ENCODE assay signal across 20 cellular contexts in the genomic region with DNA sequence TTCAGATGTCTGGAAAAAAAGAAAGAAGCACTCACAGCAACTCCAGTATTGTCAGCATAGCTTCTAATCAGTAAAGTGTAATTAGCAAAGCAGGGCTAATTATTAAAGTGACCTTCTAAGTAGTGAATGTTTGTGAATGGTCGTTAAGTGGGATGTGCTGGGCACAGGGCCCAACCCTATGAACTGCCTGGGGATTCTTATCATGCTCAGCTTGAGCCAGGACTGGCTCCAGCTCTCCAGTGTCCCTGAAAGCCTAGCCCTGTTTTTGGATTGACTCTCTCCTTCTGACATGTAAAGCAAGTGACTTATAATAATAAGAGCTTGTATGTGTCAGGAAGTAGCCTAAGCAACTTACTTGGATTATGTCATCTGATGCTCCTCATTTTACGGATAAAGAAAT. TPM values are rescaled to one million over a fixed set of nuclear protein-coding genes. Genes with fewer than 3 reads are reported as not detected.
DNase-seq lines count a peak whose midpoint lies in the region; ATAC-seq lines count a peak whose summit lies in the region.
"Had no signal": no experiment of that assay in that cellular context is flagged by ENCODE, and none has a peak within 500 bp of the region (broad histone marks: within the 10 kb centered on the region; RNA-seq: fewer than 3 reads in every experiment).

No MANE protein-coding gene starts in this region.

- intact Hi-C loops in Right ventricle myocardium inferior (cut with DNase I) = no loop called here
- intact Hi-C loops in cardiac septum (cut with DNase I) = no loop called here
- intact Hi-C loops in left cardiac atrium (cut with DNase I) = loop anchor here in 1 of 2 donors (5.0 to 10.0 kb wide), 2 partner anchors 111 to 159 kb away; no protein-coding TSS in a partner anchor

- ATAC-seq in Right ventricle myocardium inferior = peak; percentile 69
- ATAC-seq in left cardiac atrium = peak; percentile 55 to 74
- no peak for ATAC-seq in GM19023 (IDR thresholded peaks at IDR 0.05; ENCODE audit: unreplicated experiment)

- DNase-seq in Right ventricle myocardium inferior (ENCODE audit: missing footprints) (no peak), cardiac septum (ENCODE audit: low spot score) (no peak), NCI-H69 (lab: John Stamatoyannopoulos, UW) (peak; percentile 34), left cardiac atrium (peak; percentile 64), UCSD-AML1 (lab: John Stamatoyannopoulos, UW; ENCODE audit: unreplicated experiment) (no peak), GF-D8 (lab: John Stamatoyannopoulos, UW) (no peak)
- DNase-seq: CD4-positive, alpha-beta T cell; COR-L47; DND-41; GOT3; HCEC 1CT; KBM-7; MM.1S; NCI-H1092; NCI-H1694; NCI-H748 treated with DMSO at 0.1 percent for 48 hours; OCI-M1; SHP77 had no signal

RNA-seq across cellular contexts. Expression of gene TBX20, which starts 9.5 kb away (rescaled TPM):
- total RNA-seq in Right ventricle myocardium inferior = 138 TPM
- 58.0 TPM for total RNA-seq in cardiac septum
- total RNA-seq in left cardiac atrium = 100 to 1,000 TPM; 109 to 126 TPM
- total RNA-seq: NCI-H460 had no signal

Comparison
In these comparisons a context has a peak if more than half of its experiments do, and no peak if none do; other contexts are left out.
1. DNase-seq: peak in NCI-H69 (single experiment) and left cardiac atrium (single experiment); none in Right ventricle myocardium inferior (single experiment), cardiac septum (single experiment), UCSD-AML1 (single experiment) and GF-D8 (single experiment).